ENCODE assay signal across 1 cellular context in genomic region chr1:162671664-162672415, GRCh38.
TF ChIP-seq lines count a peak whose summit lies in the region.

No MANE protein-coding gene starts in this region.

TF ChIP-seq in SK-N-SH, 30 proteins besides CTCF, POLR2A, EP300 and RAD21:
- TF ChIP-seq NRF1 (IDR thresholded peaks at IDR 0.05; ENCODE audit: low read depth, low read length) (no peak), MEF2A (IDR thresholded peaks at IDR 0.05; ENCODE audit: borderline replicate concordance, low read depth) (no peak), USF2 (IDR thresholded peaks at IDR 0.05; ENCODE audit: borderline replicate concordance, low read depth, low read length) (no peak), RFX5 (IDR thresholded peaks at IDR 0.05; ENCODE audit: low read length) (no peak), RCOR1 (IDR thresholded peaks at IDR 0.05; ENCODE audit: low read length) (no peak), TAF1 (IDR thresholded peaks at IDR 0.05; ENCODE audit: borderline replicate concordance, low read depth, low read length) (no peak), CHD2 (IDR thresholded peaks at IDR 0.05; ENCODE audit: low read length, partially characterized antibody) (no peak), REST (IDR thresholded peaks at IDR 0.05; ENCODE audit: low read depth, low read length) (no peak), ELF1 (IDR thresholded peaks at IDR 0.05) (no peak), TCF12 (IDR thresholded peaks at IDR 0.05) (no peak), TEAD4 (IDR thresholded peaks at IDR 0.05; ENCODE audit: borderline replicate concordance, insufficient read depth) (no peak), JUND (IDR thresholded peaks at IDR 0.05) (no peak), ZBTB33 (IDR thresholded peaks at IDR 0.05; ENCODE audit: borderline replicate concordance, low read depth) (no peak), EZH2phosphoT487 (IDR thresholded peaks at IDR 0.05; ENCODE audit: borderline replicate concordance, low read depth) (no peak), GATA2 (CRISPR knock-in tag; IDR thresholded peaks at IDR 0.05) (no peak), PBX3 (IDR thresholded peaks at IDR 0.05) (no peak), POLR2AphosphoS5 (IDR thresholded peaks at IDR 0.05; ENCODE audit: low read depth, low read length) (no peak), USF1 (IDR thresholded peaks at IDR 0.05; ENCODE audit: borderline replicate concordance, low read depth) (no peak)
